In the genomic region with DNA sequence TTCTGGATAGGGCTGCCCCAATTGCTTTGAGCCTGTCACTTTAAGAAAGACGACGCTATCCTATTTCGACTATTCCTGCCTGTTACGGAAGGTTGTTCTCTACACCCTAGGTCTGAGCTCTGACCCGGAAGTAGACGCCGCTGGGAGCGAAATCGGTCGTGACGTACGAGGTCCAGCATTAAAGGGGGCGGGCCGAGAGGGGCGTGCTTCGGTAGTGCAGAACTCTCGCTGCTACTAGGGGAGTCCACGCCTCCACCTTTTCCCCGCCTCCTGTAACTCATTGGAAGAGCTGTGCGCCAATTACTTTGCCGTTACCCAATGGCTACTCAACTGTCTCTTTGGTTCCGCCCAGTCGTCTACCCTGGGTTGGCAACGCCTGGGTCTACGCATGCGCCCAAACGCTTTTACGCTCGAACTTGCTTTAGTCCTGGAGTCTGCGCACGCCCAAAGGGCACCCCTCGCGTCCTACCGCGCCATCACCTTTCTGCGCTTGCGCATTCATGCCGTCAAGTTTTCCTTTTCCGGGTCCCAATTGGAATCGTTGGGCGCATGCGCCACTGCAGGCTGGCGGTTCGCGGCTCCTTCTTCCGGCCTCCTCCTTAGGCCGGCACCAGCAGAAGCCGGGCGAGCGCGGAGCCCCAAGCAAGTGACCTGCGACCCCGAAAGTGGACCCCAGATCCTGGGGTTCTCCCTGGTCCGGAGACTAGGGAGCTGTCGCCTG, we compare ENCODE assay signal across 1 cellular context.
TF ChIP-seq lines count a peak whose summit lies in the region.

TSS of gene PCNX3 (plus strand) at position 548 of the 721 bp plus-strand sequence. CDS start 536 bp downstream, outside the sequence.

TF ChIP-seq in HepG2, 621 proteins besides CTCF, POLR2A, EP300 and RAD21 (continued from another document and continues in another):
- TF ChIP-seq ZBTB49 (CRISPR knock-in tag; IDR thresholded peaks at IDR 0.05; ENCODE audit: borderline replicate concordance) (no peak), REPIN1 (CRISPR knock-in tag; IDR thresholded peaks at IDR 0.05; ENCODE audit: borderline replicate concordance, low read depth) (peak; percentile 53; the same call in 1 of the 2 replicates), POLR2AphosphoS2 (IDR thresholded peaks at IDR 0.05; ENCODE audit: low read depth, low read length) (peak; percentile 93), MED1 (CRISPR knock-in tag; IDR thresholded peaks at IDR 0.05) (peak; percentile 67), ZNF432 (CRISPR knock-in tag; IDR thresholded peaks at IDR 0.05; ENCODE audit: borderline replicate concordance) (no peak), GABPA (IDR thresholded peaks at IDR 0.05; ENCODE audit: low read depth, low read length) (no peak), GABPA (CRISPR knock-in tag; IDR thresholded peaks at IDR 0.05; ENCODE audit: low read depth) (peak; percentile 96), MEIS1 (CRISPR knock-in tag; IDR thresholded peaks at IDR 0.05; ENCODE audit: borderline replicate concordance) (peak; percentile 73; the same call in 1 of the 2 replicates), SOX5 (CRISPR knock-in tag; IDR thresholded peaks at IDR 0.05; ENCODE audit: borderline replicate concordance) (peak; percentile 36; the same call in 1 of the 2 replicates), CSRNP2 (CRISPR knock-in tag; conservative IDR thresholded peaks at IDR 0.05; ENCODE audit: low read depth) (no peak), NFIC (IDR thresholded peaks at IDR 0.05; ENCODE audit: low read length) (no peak), ELF4 (CRISPR knock-in tag; IDR thresholded peaks at IDR 0.05; ENCODE audit: borderline replicate concordance) (peak; percentile 65; the same call in 1 of the 2 replicates), AHR (CRISPR knock-in tag; IDR thresholded peaks at IDR 0.05) (no peak), ZMAT3 (CRISPR knock-in tag; conservative IDR thresholded peaks at IDR 0.05) (0 out of 2 replicates have a peak, but pooled peaks have one; percentile 18), FOXP1 (IDR thresholded peaks at IDR 0.05) (no peak), FOXP1 (CRISPR knock-in tag; IDR thresholded peaks at IDR 0.05) (no peak), ZNF569 (CRISPR knock-in tag; IDR thresholded peaks at IDR 0.05; ENCODE audit: borderline replicate concordance) (no peak), ELF3 (CRISPR knock-in tag; IDR thresholded peaks at IDR 0.05) (peak; percentile 77), REL (CRISPR knock-in tag; conservative IDR thresholded peaks at IDR 0.05) (no peak), ZBTB25 (CRISPR knock-in tag; IDR thresholded peaks at IDR 0.05) (peak; percentile 95), PHF5A (CRISPR knock-in tag; IDR thresholded peaks at IDR 0.05; ENCODE audit: low read depth, unreplicated experiment) (peak; percentile 65), MLX (CRISPR knock-in tag; IDR thresholded peaks at IDR 0.05) (no peak), KDM2A (CRISPR knock-in tag; IDR thresholded peaks at IDR 0.05; ENCODE audit: borderline replicate concordance, low read depth) (peak; percentile 85), ARID5B (CRISPR knock-in tag; IDR thresholded peaks at IDR 0.05) (0 out of 2 replicates have a peak, but pooled peaks have one; percentile 22), KDM5A (IDR thresholded peaks at IDR 0.05; ENCODE audit: borderline replicate concordance, low read length) (peak; percentile 36; the same call in 1 of the 2 replicates), MYPOP (CRISPR knock-in tag; IDR thresholded peaks at IDR 0.05) (peak; percentile 18; the same call in 1 of the 2 replicates)
- TF ChIP-seq, protein P1, sequence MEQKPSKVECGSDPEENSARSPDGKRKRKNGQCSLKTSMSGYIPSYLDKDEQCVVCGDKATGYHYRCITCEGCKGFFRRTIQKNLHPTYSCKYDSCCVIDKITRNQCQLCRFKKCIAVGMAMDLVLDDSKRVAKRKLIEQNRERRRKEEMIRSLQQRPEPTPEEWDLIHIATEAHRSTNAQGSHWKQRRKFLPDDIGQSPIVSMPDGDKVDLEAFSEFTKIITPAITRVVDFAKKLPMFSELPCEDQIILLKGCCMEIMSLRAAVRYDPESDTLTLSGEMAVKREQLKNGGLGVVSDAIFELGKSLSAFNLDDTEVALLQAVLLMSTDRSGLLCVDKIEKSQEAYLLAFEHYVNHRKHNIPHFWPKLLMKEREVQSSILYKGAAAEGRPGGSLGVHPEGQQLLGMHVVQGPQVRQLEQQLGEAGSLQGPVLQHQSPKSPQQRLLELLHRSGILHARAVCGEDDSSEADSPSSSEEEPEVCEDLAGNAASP (CRISPR knock-in tag; IDR thresholded peaks at IDR 0.05; ENCODE audit: borderline replicate concordance), result no peak
- TF ChIP-seq, protein P2, sequence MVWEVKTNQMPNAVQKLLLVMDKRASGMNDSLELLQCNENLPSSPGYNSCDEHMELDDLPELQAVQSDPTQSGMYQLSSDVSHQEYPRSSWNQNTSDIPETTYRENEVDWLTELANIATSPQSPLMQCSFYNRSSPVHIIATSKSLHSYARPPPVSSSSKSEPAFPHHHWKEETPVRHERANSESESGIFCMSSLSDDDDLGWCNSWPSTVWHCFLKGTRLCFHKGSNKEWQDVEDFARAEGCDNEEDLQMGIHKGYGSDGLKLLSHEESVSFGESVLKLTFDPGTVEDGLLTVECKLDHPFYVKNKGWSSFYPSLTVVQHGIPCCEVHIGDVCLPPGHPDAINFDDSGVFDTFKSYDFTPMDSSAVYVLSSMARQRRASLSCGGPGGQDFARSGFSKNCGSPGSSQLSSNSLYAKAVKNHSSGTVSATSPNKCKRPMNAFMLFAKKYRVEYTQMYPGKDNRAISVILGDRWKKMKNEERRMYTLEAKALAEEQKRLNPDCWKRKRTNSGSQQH (CRISPR knock-in tag; IDR thresholded peaks at IDR 0.05; ENCODE audit: low read depth), result peak; percentile 69; the same call in 1 of the 2 replicates
- TF ChIP-seq, protein P3, sequence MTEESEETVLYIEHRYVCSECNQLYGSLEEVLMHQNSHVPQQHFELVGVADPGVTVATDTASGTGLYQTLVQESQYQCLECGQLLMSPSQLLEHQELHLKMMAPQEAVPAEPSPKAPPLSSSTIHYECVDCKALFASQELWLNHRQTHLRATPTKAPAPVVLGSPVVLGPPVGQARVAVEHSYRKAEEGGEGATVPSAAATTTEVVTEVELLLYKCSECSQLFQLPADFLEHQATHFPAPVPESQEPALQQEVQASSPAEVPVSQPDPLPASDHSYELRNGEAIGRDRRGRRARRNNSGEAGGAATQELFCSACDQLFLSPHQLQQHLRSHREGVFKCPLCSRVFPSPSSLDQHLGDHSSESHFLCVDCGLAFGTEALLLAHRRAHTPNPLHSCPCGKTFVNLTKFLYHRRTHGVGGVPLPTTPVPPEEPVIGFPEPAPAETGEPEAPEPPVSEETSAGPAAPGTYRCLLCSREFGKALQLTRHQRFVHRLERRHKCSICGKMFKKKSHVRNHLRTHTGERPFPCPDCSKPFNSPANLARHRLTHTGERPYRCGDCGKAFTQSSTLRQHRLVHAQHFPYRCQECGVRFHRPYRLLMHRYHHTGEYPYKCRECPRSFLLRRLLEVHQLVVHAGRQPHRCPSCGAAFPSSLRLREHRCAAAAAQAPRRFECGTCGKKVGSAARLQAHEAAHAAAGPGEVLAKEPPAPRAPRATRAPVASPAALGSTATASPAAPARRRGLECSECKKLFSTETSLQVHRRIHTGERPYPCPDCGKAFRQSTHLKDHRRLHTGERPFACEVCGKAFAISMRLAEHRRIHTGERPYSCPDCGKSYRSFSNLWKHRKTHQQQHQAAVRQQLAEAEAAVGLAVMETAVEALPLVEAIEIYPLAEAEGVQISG (CRISPR knock-in tag; IDR thresholded peaks at IDR 0.05), result peak; percentile 89
- TF ChIP-seq, protein P4, sequence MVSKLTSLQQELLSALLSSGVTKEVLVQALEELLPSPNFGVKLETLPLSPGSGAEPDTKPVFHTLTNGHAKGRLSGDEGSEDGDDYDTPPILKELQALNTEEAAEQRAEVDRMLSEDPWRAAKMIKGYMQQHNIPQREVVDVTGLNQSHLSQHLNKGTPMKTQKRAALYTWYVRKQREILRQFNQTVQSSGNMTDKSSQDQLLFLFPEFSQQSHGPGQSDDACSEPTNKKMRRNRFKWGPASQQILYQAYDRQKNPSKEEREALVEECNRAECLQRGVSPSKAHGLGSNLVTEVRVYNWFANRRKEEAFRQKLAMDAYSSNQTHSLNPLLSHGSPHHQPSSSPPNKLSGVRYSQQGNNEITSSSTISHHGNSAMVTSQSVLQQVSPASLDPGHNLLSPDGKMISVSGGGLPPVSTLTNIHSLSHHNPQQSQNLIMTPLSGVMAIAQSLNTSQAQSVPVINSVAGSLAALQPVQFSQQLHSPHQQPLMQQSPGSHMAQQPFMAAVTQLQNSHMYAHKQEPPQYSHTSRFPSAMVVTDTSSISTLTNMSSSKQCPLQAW (CRISPR knock-in tag; IDR thresholded peaks at IDR 0.05), result peak; percentile 14; the same call in 1 of the 2 replicates
